In genomic region chr1:200302192-200302892, GRCh38 we compare ENCODE assay signal across 8 cellular contexts.
A peak's percentile ranks its signal among the peaks of the same experiment; 100 is the strongest.
DNase-seq lines count a peak whose midpoint lies in the region; ATAC-seq and TF ChIP-seq lines count a peak whose summit lies in the region.

No MANE protein-coding gene starts in this region.

- H2AFZ ChIP-seq in hepatocyte = peak overlapping the region; percentile 66

- no peaks in the 10 kb centered on the region for H3K79me2 ChIP-seq in hepatocyte

- H3K9me3 ChIP-seq in adrenal gland (replicated peaks in 1 of 3) = no peaks in the 10 kb centered on the region
- H3K9me3 ChIP-seq in hepatocyte (ENCODE audit: low read depth) = no peaks in the 10 kb centered on the region

- DNase-seq in Ammon's horn (ENCODE audit: low spot score) (peak; percentile 47), SW480 (ENCODE audit: low spot score) (peak; percentile 19), adrenal gland (peak in 4 of 7 donors; percentile 10 to 53 (median 16)), hepatocyte (ENCODE audit: low spot score) (peak; percentile 53), sciatic nerve (ENCODE audit: low spot score) (no peak), cerebellar cortex (ENCODE audit: low spot score) (no peak)

- intact Hi-C loops in adrenal gland (cut with DNase I) (no loop called here), sciatic nerve (cut with DNase I) (no loop called here)

- ATAC-seq in GM19025 (IDR thresholded peaks at IDR 0.05; ENCODE audit: low read depth, unreplicated experiment) = peak; percentile 66
- peak; percentile 67 for ATAC-seq in HG03342 (IDR thresholded peaks at IDR 0.05; ENCODE audit: unreplicated experiment)
- peak; percentile 57 for ATAC-seq in sciatic nerve

- peak overlapping the region; percentile 82 for H3K4me2 ChIP-seq in hepatocyte

- H3K4me1 ChIP-seq in adrenal gland (replicated peaks in 1 of 2) = peaks cover 0 to 17% of the 10 kb centered on the region in 2 donors
- peaks cover 5% of the 10 kb centered on the region for H3K4me1 ChIP-seq in hepatocyte (ENCODE audit: insufficient read depth)

- peak overlapping the region; percentile 42 to 93 (median 57) for H3K4me3 ChIP-seq in adrenal gland
- H3K4me3 ChIP-seq in hepatocyte = peak overlapping the region; percentile 27

- WGBS in adrenal gland, 4 donors = 0 to 1% (median 1%) methylated on average over 21 to 36 of the region's 36 CpGs
- WGBS in hepatocyte (ENCODE audit: low lambda C conversion rate, missing lambda C conversion rate) = 2% methylated on average over 36 of the region's 36 CpGs

- H3K27me3 ChIP-seq in adrenal gland (peaks cover 3% of the 10 kb centered on the region), hepatocyte (peaks cover 6% of the 10 kb centered on the region)

- TF ChIP-seq CTCF in adrenal gland (IDR thresholded peaks at IDR 0.05) (no peak), hepatocyte (IDR thresholded peaks at IDR 0.05; ENCODE audit: poor library complexity) (no peak)

- TF ChIP-seq POLR2A in adrenal gland (IDR thresholded peaks at IDR 0.05) = no peak

- peak overlapping the region in 1 of 5 donors; percentile 34 for H3K27ac ChIP-seq in adrenal gland
- H3K27ac ChIP-seq in hepatocyte = no peak overlapping the region

- no peaks in the 10 kb centered on the region for H4K20me1 ChIP-seq in hepatocyte (ENCODE audit: insufficient read depth, poor library complexity, severe bottlenecking)

- H3K36me3 ChIP-seq in adrenal gland (replicated peaks in 1 of 2) = no peaks in the 10 kb centered on the region
- H3K36me3 ChIP-seq in hepatocyte (replicated peaks; ENCODE audit: insufficient read depth, low read depth) = no peaks in the 10 kb centered on the region

- H3K9me2 ChIP-seq in hepatocyte (replicated peaks; ENCODE audit: insufficient read depth) = no peaks in the 10 kb centered on the region

Comparison
In these comparisons a context has a peak if more than half of its experiments do, and no peak if none do; other contexts are left out.
1. DNase-seq: peak in Ammon's horn (single experiment), SW480 (single experiment), adrenal gland (4 of 7) and hepatocyte (single experiment); none in sciatic nerve (single experiment) and cerebellar cortex (single experiment).
2. Peak in every context shown above with its lines, with median percentiles within 50 percentile points of each other: ATAC-seq.